Comparison of ENCODE assay signal across 27 cellular contexts in the genomic region with DNA sequence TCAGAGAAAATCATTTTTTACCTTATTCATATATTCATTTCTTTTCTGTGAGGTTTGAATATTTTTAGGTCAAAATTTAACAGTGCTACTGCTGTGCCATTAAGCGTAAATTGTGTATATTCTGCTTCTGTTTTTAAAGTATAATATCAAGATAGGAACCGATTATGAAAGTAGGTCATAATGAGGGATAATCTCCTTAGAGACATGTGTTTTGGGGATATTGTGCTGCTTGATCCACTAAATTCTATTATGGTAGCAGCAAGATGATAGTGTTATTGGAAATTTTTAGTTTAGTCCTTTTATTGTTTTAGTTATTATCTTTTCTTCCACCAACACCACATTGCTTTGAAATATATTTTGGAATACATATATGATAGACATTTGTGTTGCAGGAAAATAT.
"Had no signal": no experiment of that assay in that cellular context is flagged by ENCODE, and none has a peak within 500 bp of the region (broad histone marks: within the 10 kb centered on the region; RNA-seq: fewer than 3 reads in every experiment).

No MANE protein-coding gene starts in this region.

- H2AFZ ChIP-seq: hepatocyte had no signal

- H3K4me2 ChIP-seq: hepatocyte had no signal

- H3K79me2 ChIP-seq: hepatocyte had no signal

- DNase-seq: colonic mucosa; cortex of kidney; dermis blood vessel endothelial cell; dorsolateral prefrontal cortex; effector CD4-positive, alpha-beta T cell; effector CD8-positive, alpha-beta T cell; effector memory CD4-positive, alpha-beta T cell; effector memory CD8-positive, alpha-beta T cell; endodermal cell; erythroblast; esophagus squamous epithelium; foreskin fibroblast; foreskin keratinocyte; foreskin melanocyte; gastrocnemius medialis; glutamatergic neuron; head of caudate nucleus; heart left ventricle; heart right ventricle had no signal

- ATAC-seq: effector memory CD8-positive, alpha-beta T cell; esophagus mucosa; foreskin keratinocyte; gastrocnemius medialis; gastroesophageal sphincter; heart left ventricle; heart right ventricle had no signal

- H3K4me1 ChIP-seq: colonic mucosa, esophagus muscularis mucosa, esophagus squamous epithelium, foreskin keratinocyte, gastrocnemius medialis, gastroesophageal sphincter, heart left ventricle, heart right ventricle had no signal

- H3K9me3 ChIP-seq: colonic mucosa, esophagus squamous epithelium, gastrocnemius medialis had no signal

- H3K27ac ChIP-seq: colonic mucosa, coronary artery, dorsolateral prefrontal cortex, epithelial cell of prostate, esophagus muscularis mucosa, esophagus squamous epithelium, foreskin keratinocyte, gastrocnemius medialis, gastroesophageal sphincter, heart left ventricle, heart right ventricle, hepatocyte had no signal

- H3K27me3 ChIP-seq: colonic mucosa, dorsolateral prefrontal cortex, esophagus muscularis mucosa, esophagus squamous epithelium, foreskin keratinocyte, gastrocnemius medialis, gastroesophageal sphincter, heart left ventricle, heart right ventricle, hepatocyte had no signal

- FAIRE-seq: endometrium, endothelial cell of umbilical vein had no signal

- H3K36me3 ChIP-seq: colonic mucosa, esophagus muscularis mucosa, esophagus squamous epithelium, gastrocnemius medialis, gastroesophageal sphincter, heart left ventricle, heart right ventricle had no signal

- H3K4me3 ChIP-seq: colonic mucosa, coronary artery, dorsolateral prefrontal cortex, esophagus muscularis mucosa, esophagus squamous epithelium, gastrocnemius medialis, gastroesophageal sphincter, heart left ventricle, heart right ventricle, hepatocyte had no signal
